ENCODE assay signal across 8 cellular contexts in the genomic region with DNA sequence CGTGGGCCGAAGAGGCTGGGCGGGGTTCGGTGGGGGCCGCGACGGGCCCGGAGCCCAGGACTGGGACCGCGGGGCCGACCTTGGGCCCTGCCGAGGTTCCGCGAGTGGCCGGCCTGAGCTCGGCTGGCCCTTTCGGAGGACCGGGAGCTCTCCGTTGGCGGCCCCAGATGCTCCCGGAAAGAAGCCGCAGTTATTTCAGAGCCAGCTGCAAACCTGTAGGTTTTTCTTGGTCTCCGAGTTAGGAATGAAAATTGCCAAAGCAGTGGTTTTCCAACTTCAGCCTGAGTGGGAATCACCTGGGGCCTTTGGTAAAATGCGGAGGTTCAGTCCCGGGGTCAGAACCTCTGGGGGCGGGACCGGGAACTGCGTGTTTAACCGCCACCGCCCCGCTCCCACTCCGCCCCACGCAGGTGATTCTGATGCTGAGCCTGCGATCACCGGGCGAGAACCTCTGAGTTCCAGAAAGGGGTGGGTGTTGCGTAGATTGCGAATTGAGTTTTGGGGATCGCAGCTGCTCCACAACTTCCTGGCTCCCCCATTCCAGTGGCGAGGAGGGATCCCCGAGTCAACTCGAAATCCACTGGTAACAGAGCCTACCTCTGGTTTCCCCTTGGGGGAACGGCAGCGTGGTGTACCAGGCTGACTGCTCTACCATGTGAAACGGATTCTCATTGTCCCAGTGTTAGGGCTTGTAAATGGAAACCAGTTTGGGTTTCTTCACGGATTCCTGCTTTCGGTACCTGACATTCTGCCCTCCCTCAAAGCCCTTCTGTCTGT.
DNase-seq lines count a peak whose midpoint lies in the region; ATAC-seq and TF ChIP-seq lines count a peak whose summit lies in the region.
"Not testable (repeated sequence)": the region's sequence is repeated elsewhere in the genome, so short reads cannot be mapped to it uniquely, and the experiment has no call there.

No MANE protein-coding gene starts in this region.

- H3K9me3 ChIP-seq in KOPT-K1 (ENCODE audit: insufficient read depth, low read length, poor library complexity, severe bottlenecking); mucosa of rectum (ENCODE audit: control insufficient read depth in 2 of 2, low read length in 2 of 2): not testable (repeated sequence)

- not testable (repeated sequence) for TF ChIP-seq CTCF in AG04449 (IDR thresholded peaks at IDR 0.05; ENCODE audit: insufficient read depth, low read length, missing control alignments); fibroblast of pulmonary artery (IDR thresholded peaks at IDR 0.05; ENCODE audit: low read length, missing control alignments)

- not testable (repeated sequence) for H3K4me1 Mint-ChIP-seq in activated naive CD4-positive, alpha-beta T cell treated with anti-CD3 and anti-CD28 coated beads, Interleukin-2, amount 10 ng/mL, durations not matched to agents 7 days and 5 days

- H3K36me3 Mint-ChIP-seq in activated naive CD4-positive, alpha-beta T cell treated with anti-CD3 and anti-CD28 coated beads, Interleukin-2, amount 10 ng/mL, durations not matched to agents 7 days and 5 days = not testable (repeated sequence)

- H3K9me3 Mint-ChIP-seq in activated naive CD4-positive, alpha-beta T cell treated with anti-CD3 and anti-CD28 coated beads, Interleukin-2, amount 10 ng/mL, durations not matched to agents 7 days and 5 days = not testable (repeated sequence)

- H3K27me3 Mint-ChIP-seq in activated naive CD4-positive, alpha-beta T cell treated with anti-CD3 and anti-CD28 coated beads, Interleukin-2, amount 10 ng/mL, durations not matched to agents 7 days and 5 days = not testable (repeated sequence)

- peak overlapping the region; percentile 87 for H3K4me3 ChIP-seq in AG04449 (ENCODE audit: low read depth, low read length)
- peak overlapping the region; percentile 74 for H3K4me3 ChIP-seq in fibroblast of pulmonary artery (replicated peaks; ENCODE audit: low read depth, low read length)
- peak overlapping the region; percentile 77 to 99 for H3K4me3 ChIP-seq in mucosa of rectum (ENCODE audit: low read length in 2 of 2)

- not testable (repeated sequence) for DNase-seq in AG04449 (ENCODE audit: low read depth, low spot score); fibroblast of pulmonary artery (ENCODE audit: low read depth)
- peak; percentile 56 for DNase-seq in T-helper 22 cell (ENCODE audit: low read depth)
- peak; percentile 76 for DNase-seq in activated naive CD4-positive, alpha-beta T cell treated with anti-CD3 and anti-CD28 coated beads, Interleukin-2, amount 10 ng/mL, durations not matched to agents 7 days and 5 days
- DNase-seq in stimulated activated CD4-positive, alpha-beta T cell treated with anti-CD3 and anti-CD28 coated beads, Interleukin-4, amount 100 ng/mL, for 24 hours = peak; percentile 67

- H3K4me3 Mint-ChIP-seq in activated naive CD4-positive, alpha-beta T cell treated with anti-CD3 and anti-CD28 coated beads, Interleukin-2, amount 10 ng/mL, durations not matched to agents 7 days and 5 days = peak overlapping the region; percentile 86

- H3K9ac ChIP-seq in mucosa of rectum (ENCODE audit: low read depth in 1 of 2, low read length in 2 of 2) = peak overlapping the region; percentile 88 to 96

- H3K4me1 ChIP-seq in mucosa of rectum (ENCODE audit: control insufficient read depth in 2 of 2, insufficient read depth in 2 of 2, low read length in 2 of 2) = peaks cover 21 to 26% of the 10 kb centered on the region in 2 donors

- H3K36me3 ChIP-seq in KOPT-K1 (ENCODE audit: insufficient read depth, low read length); mucosa of rectum (ENCODE audit: control insufficient read depth in 2 of 2, insufficient read depth in 2 of 2, low read length in 2 of 2): not testable (repeated sequence)

- ATAC-seq in GM21381 (IDR thresholded peaks at IDR 0.05; ENCODE audit: unreplicated experiment) = peak; percentile 21

- CTCF ChIA-PET in AG04449 (lab: Yijun Ruan, JAX); activated naive CD4-positive, alpha-beta T cell treated with anti-CD3 and anti-CD28 coated beads, Interleukin-2, amount 10 ng/mL, durations not matched to agents 7 days and 5 days (lab: Charles Lee): not testable (repeated sequence)

- H3K27me3 ChIP-seq in mucosa of rectum (ENCODE audit: control insufficient read depth in 2 of 2, insufficient read depth in 2 of 2, low read length in 2 of 2) = not testable (repeated sequence)

- POLR2A ChIA-PET in AG04449 (lab: Yijun Ruan, JAX) = not testable (repeated sequence)

- H3K27ac ChIP-seq in KOPT-K1 (ENCODE audit: low read depth, low read length, poor library complexity, severe bottlenecking) (peak overlapping the region; percentile 54), mucosa of rectum (ENCODE audit: low read depth in 2 of 2, low read length in 2 of 2) (peak overlapping the region; percentile 97 to 98)

- H3K27ac Mint-ChIP-seq in activated naive CD4-positive, alpha-beta T cell treated with anti-CD3 and anti-CD28 coated beads, Interleukin-2, amount 10 ng/mL, durations not matched to agents 7 days and 5 days = peak overlapping the region; percentile 80
